ENCODE assay signal across 8 cellular contexts in the genomic region with DNA sequence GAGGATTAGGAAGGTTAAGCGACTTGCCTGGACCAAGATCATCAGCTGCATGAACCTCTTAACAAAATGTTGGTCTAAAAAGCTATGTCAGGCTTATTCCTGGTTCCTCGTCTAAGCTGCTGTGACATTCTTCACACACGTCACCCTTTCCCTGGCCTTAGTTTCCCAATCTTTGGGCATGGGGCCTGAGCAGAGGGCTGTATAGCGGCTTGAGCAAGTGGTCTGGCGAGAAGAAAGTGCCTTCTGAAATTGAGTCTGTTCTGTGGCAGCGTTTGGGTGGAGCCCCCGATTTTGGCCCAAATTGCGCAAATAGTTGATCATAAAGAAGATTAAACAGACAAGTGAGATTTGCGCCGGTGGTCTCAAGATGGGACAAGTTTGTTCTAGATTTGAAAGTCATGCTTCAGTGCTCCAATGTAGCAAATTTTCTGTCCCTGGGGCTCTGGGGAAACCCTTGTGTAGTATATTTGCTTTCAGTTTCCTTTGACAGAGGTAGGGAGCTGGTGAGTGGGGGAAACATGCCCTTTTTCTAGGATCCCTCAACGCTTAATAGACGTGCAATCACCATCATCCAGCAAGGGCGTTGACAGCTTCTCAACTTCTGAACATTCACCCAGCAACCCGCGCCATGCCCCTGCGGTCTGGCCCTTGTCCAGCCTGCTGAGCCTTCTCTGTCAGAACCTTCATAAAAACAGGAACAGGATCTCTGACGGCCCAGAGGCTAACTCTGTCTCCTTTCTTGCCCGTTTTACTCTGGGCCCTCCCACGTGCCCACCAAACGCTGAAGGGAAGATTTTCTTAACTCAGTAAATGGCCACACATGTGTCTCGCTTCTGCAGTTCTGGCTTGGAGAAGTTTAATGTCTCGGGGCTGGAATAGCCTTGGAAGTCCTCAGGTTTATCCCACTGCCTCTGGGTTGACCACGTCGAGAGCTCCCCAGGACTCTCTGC. TPM values are rescaled to one million over a fixed set of nuclear protein-coding genes. Genes with fewer than 3 reads are reported as not detected.
DNase-seq lines count a peak whose midpoint lies in the region; ATAC-seq and FAIRE-seq lines count a peak whose summit lies in the region.

No MANE protein-coding gene starts in this region.

- peak overlapping the region; percentile 89 for H3K4me2 ChIP-seq in BLaER1

- no peaks in the 10 kb centered on the region for H3K36me3 ChIP-seq in BLaER1

- no peaks in the 10 kb centered on the region for H4K20me1 ChIP-seq in BLaER1

- no peaks in the 10 kb centered on the region for H3K27me3 ChIP-seq in BLaER1

- POLR2A ChIA-PET in activated CD4-positive, alpha-beta T cell treated with anti-CD3 and anti-CD28 coated beads, Interleukin-2, amount 10 ng/mL, durations not matched to agents 7 days and 5 days (lab: Charles Lee): no interaction called here

- CTCF ChIA-PET in activated CD4-positive, alpha-beta T cell treated with anti-CD3 and anti-CD28 coated beads, Interleukin-2, amount 10 ng/mL, durations not matched to agents 7 days and 5 days (lab: Charles Lee): interaction anchor here (0.6 to 2.8 kb wide), 13 partner anchors 8 to 107 kb away, joined by 3 to 10 read pairs (median 4); no protein-coding TSS in a partner anchor

- H3K36me3 Mint-ChIP-seq in activated CD4-positive, alpha-beta T cell treated with anti-CD3 and anti-CD28 coated beads, Interleukin-2, amount 10 ng/mL, durations not matched to agents 7 days and 5 days (ENCODE audit: low read depth): peaks cover 2% of the 10 kb centered on the region
- H3K36me3 Mint-ChIP-seq in stimulated activated naive CD8-positive, alpha-beta T cell treated with anti-CD3 and anti-CD28 coated beads, Interleukin-15, Interleukin-2, amounts not matched to agents 100 ng/mL and 50 ng/mL, for 24 hours (ENCODE audit: low read depth): no peaks in the 10 kb centered on the region

- 0 out of 2 replicates have a peak overlapping the region, but pooled peaks have one; percentile 20 for H3K9ac ChIP-seq in BLaER1

- FAIRE-seq in GM19239 (lab: Jason Lieb, UNC): peak; percentile 99

- peaks cover 5% of the 10 kb centered on the region; the same call in 1 of the 2 replicates for H3K9me3 ChIP-seq in BLaER1

- H3K27ac Mint-ChIP-seq in activated CD4-positive, alpha-beta T cell treated with anti-CD3 and anti-CD28 coated beads, Interleukin-2, amount 10 ng/mL, durations not matched to agents 7 days and 5 days: peak overlapping the region; percentile 87
- H3K27ac Mint-ChIP-seq in stimulated activated naive CD8-positive, alpha-beta T cell treated with anti-CD3 and anti-CD28 coated beads, Interleukin-15, Interleukin-2, amounts not matched to agents 100 ng/mL and 50 ng/mL, for 24 hours: peak overlapping the region; percentile 95

- DNase-seq in GM19239 (ENCODE audit: insufficient read length, low spot score) (peak; percentile 50), left ventricle myocardium superior (peak; percentile 72), NCI-H1694 treated with DMSO at 0.1 percent for 48 hours (lab: John Stamatoyannopoulos, UW) (no peak), middle frontal gyrus (ENCODE audit: extremely low spot score, low spot score) (no peak)
- peak; percentile 34 for DNase-seq in activated CD4-positive, alpha-beta T cell treated with anti-CD3 and anti-CD28 coated beads, Interleukin-2, amount 10 ng/mL, durations not matched to agents 7 days and 5 days

- intact Hi-C loops in left ventricle myocardium superior (cut with micrococcal nuclease): no loop called here

- H3K9me3 Mint-ChIP-seq in activated CD4-positive, alpha-beta T cell treated with anti-CD3 and anti-CD28 coated beads, Interleukin-2, amount 10 ng/mL, durations not matched to agents 7 days and 5 days: peaks cover 9% of the 10 kb centered on the region
- no peaks in the 10 kb centered on the region for H3K9me3 Mint-ChIP-seq in stimulated activated naive CD8-positive, alpha-beta T cell treated with anti-CD3 and anti-CD28 coated beads, Interleukin-15, Interleukin-2, amounts not matched to agents 100 ng/mL and 50 ng/mL, for 24 hours

- peak overlapping the region; percentile 47 for H3K27ac ChIP-seq in BLaER1

- peaks cover under 1% of the 10 kb centered on the region for H3K27me3 Mint-ChIP-seq in activated CD4-positive, alpha-beta T cell treated with anti-CD3 and anti-CD28 coated beads, Interleukin-2, amount 10 ng/mL, durations not matched to agents 7 days and 5 days
- no peaks in the 10 kb centered on the region for H3K27me3 Mint-ChIP-seq in stimulated activated naive CD8-positive, alpha-beta T cell treated with anti-CD3 and anti-CD28 coated beads, Interleukin-15, Interleukin-2, amounts not matched to agents 100 ng/mL and 50 ng/mL, for 24 hours

- peak overlapping the region; percentile 31 for H3K4me3 ChIP-seq in BLaER1

- peak overlapping the region; percentile 31 for H3K4me3 Mint-ChIP-seq in activated CD4-positive, alpha-beta T cell treated with anti-CD3 and anti-CD28 coated beads, Interleukin-2, amount 10 ng/mL, durations not matched to agents 7 days and 5 days
- H3K4me3 Mint-ChIP-seq in stimulated activated naive CD8-positive, alpha-beta T cell treated with anti-CD3 and anti-CD28 coated beads, Interleukin-15, Interleukin-2, amounts not matched to agents 100 ng/mL and 50 ng/mL, for 24 hours: peak overlapping the region; percentile 71

- ATAC-seq in HG03196 (IDR thresholded peaks at IDR 0.05; ENCODE audit: unreplicated experiment) (peak; percentile 66), left ventricle myocardium superior (peak; percentile 67)

- H3K4me1 ChIP-seq in BLaER1: peaks cover 35% of the 10 kb centered on the region

- peaks cover 33% of the 10 kb centered on the region for H3K4me1 Mint-ChIP-seq in activated CD4-positive, alpha-beta T cell treated with anti-CD3 and anti-CD28 coated beads, Interleukin-2, amount 10 ng/mL, durations not matched to agents 7 days and 5 days
- H3K4me1 Mint-ChIP-seq in stimulated activated naive CD8-positive, alpha-beta T cell treated with anti-CD3 and anti-CD28 coated beads, Interleukin-15, Interleukin-2, amounts not matched to agents 100 ng/mL and 50 ng/mL, for 24 hours (ENCODE audit: low read depth): peaks cover 52% of the 10 kb centered on the region

RNA-seq across cellular contexts. Expression of a gene that starts 58.4 kb away (rescaled TPM):
- total RNA-seq in activated CD4-positive, alpha-beta T cell treated with anti-CD3 and anti-CD28 coated beads, Interleukin-2, amount 10 ng/mL, durations not matched to agents 7 days and 5 days: 100 to 1,000 TPM; 290 to 332 TPM
- 281 TPM for total RNA-seq in left ventricle myocardium superior

Comparison
In these comparisons a context has a peak if more than half of its experiments do, and no peak if none do; other contexts are left out.
1. DNase-seq: peak in GM19239 (single experiment), activated CD4-positive, alpha-beta T cell treated with anti-CD3 and anti-CD28 coated beads, Interleukin-2, amount 10 ng/mL, durations not matched to agents 7 days and 5 days (single experiment) and left ventricle myocardium superior (single experiment); none in NCI-H1694 treated with DMSO at 0.1 percent for 48 hours (single experiment) and middle frontal gyrus (single experiment).